35 cellular contexts compared by ENCODE assay signal in the genomic region with DNA sequence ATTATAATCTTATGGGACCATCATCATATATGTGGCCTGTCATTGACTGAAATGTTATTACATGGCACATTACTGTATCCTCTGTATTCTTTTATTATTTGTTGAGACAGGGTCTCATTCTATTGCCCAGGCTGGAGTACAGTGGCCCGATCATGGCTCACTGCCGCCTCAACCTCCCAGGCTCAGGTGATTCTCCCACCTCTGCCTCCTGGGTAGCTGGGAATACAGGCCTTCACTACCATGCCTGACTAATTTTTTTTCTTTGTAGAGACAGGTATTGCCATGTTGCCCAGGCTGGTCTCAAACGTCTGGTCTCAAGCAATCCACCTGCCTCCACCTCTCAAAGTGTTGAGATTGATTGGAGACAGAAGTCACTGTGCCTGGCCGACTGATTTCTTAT.
"Had no signal": no experiment of that assay in that cellular context is flagged by ENCODE, and none has a peak within 500 bp of the region (broad histone marks: within the 10 kb centered on the region; RNA-seq: fewer than 3 reads in every experiment).

No MANE protein-coding gene starts in this region.

- H3K27ac ChIP-seq: KMS-11 had no signal

- H3K9ac ChIP-seq: KMS-11 had no signal

- H3K4me2 ChIP-seq: KMS-11 had no signal

- H3K9me3 ChIP-seq: MG63 had no signal

- H3K36me3 ChIP-seq: MG63 had no signal

- H3K27me3 ChIP-seq: MG63 had no signal

- DNase-seq: Karpas-422, Kasumi-1, KBM-7, KG1, MG63, MM.1S, MV-4-11, NCI-H1048, NCI-H1092, NCI-H1092 treated with DMSO at 0.1 percent for 48 hours, NCI-H1105, NCI-H1105 treated with DMSO at 0.1 percent for 48 hours, NCI-H1417, NCI-H1417 treated with DMSO at 0.1 percent for 48 hours, NCI-H1436, NCI-H1436 treated with DMSO at 0.1 percent for 48 hours, NCI-H146, NCI-H1694, NCI-H1694 treated with DMSO at 0.1 percent for 48 hours, NCI-H187, NCI-H187 treated with DMSO at 0.1 percent for 48 hours, NCI-H1930, NCI-H2029, NCI-H2029 treated with DMSO at 0.1 percent for 48 hours, NCI-H2081, NCI-H2081 treated with DMSO at 0.1 percent for 48 hours, NCI-H2107, NCI-H2171, NCI-H2171 treated with DMSO at 0.1 percent for 48 hours, NCI-H2227 treated with DMSO at 0.1 percent for 48 hours, NCI-H226, NCI-H345, NCI-H446, NCI-H446 treated with DMSO at 0.1 percent for 48 hours had no signal

- H3K4me3 ChIP-seq: MG63 had no signal
